Comparison of ENCODE assay signal across 9 cellular contexts in the genomic region with DNA sequence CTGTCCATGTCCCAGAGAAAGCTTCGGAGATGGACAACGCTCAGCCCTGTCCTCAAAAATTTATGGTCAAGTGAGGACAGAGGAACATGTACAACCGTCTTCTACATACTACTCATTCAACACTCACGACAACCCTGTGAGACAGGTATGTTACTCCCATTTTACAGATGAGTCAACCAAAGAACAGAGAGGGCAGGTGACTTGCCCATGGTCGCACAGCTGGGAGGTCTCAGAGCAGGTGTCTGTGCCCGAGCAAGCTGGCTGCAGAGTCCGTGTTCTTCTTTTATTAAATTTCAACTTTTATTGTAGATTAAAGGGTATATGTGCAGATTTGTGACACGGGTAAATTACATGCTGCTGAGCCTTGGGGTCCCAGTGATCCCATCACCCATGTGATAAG. TPM values are rescaled to one million over a fixed set of nuclear protein-coding genes. Genes with fewer than 3 reads are reported as not detected.
"Had no signal": no experiment of that assay in that cellular context is flagged by ENCODE, and none has a peak within 500 bp of the region (broad histone marks: within the 10 kb centered on the region; RNA-seq: fewer than 3 reads in every experiment).

No MANE protein-coding gene starts in this region.

- ATAC-seq: GM23338 had no signal

- H3K9ac ChIP-seq: KMS-11 had no signal

- H3K4me2 ChIP-seq: GM23338, KMS-11 had no signal

- H3K4me3 Mint-ChIP-seq: GM23338, H9, HFFc6 had no signal

- FAIRE-seq: H1, H54 had no signal

- H3K9me3 Mint-ChIP-seq: GM23338, HFFc6 had no signal

- H3K27ac ChIP-seq: KMS-11 had no signal

- H3K4me3 ChIP-seq: GM23338 had no signal

- DNase-seq: H9, HCEC 1CT, HFFc6, KBM-7 had no signal

- H3K27ac Mint-ChIP-seq: GM23338, H9, HFFc6 had no signal

- H2AFZ ChIP-seq: GM23338 had no signal

RNA-seq across cellular contexts. Expression of a gene that starts 5.8 kb away (rescaled TPM):
- total RNA-seq: HT-29 had no signal

RNA-seq across cellular contexts. Expression of a gene that starts 49.1 kb away (rescaled TPM):
- total RNA-seq: H1, H9, HFFc6, HT-29 had no signal
- polyA plus RNA-seq: GM23338, H1 had no signal
